Comparison of ENCODE assay signal across 16 cellular contexts in genomic region chr4:153138736-153139135, GRCh38.
A peak's percentile ranks its signal among the peaks of the same experiment; 100 is the strongest.
DNase-seq lines count a peak whose midpoint lies in the region; ATAC-seq, FAIRE-seq and TF ChIP-seq lines count a peak whose summit lies in the region.
"Had no signal": no experiment of that assay in that cellular context is flagged by ENCODE, and none has a peak within 500 bp of the region (broad histone marks: within the 10 kb centered on the region; RNA-seq: fewer than 3 reads in every experiment).

No MANE protein-coding gene starts in this region.

- no peaks in the 10 kb centered on the region for H3K36me3 ChIP-seq in body of pancreas (replicated peaks in 1 of 2; ENCODE audit: insufficient read depth in 1 of 2, low read depth in 2 of 2)
- H3K36me3 ChIP-seq: ascending aorta, MG63 had no signal

- intact Hi-C loops in body of pancreas (cut with DNase I): no loop called here
- intact Hi-C loops in activated CD4-positive, alpha-beta T cell treated with anti-CD3 and anti-CD28 coated beads for 36 hours (cut with DNase I, micrococcal nuclease): no loop called here

- CTCF ChIA-PET in activated CD4-positive, alpha-beta T cell treated with anti-CD3 and anti-CD28 coated beads for 36 hours (lab: Charles Lee): no interaction called here
- CTCF ChIA-PET in GM10248 (lab: Yijun Ruan, JAX): interaction anchor here (6.0 kb wide), 1 partner anchor 11 kb away, joined by 38 read pairs; no protein-coding TSS in a partner anchor

- POLR2A ChIA-PET in activated CD4-positive, alpha-beta T cell treated with anti-CD3 and anti-CD28 coated beads for 36 hours (lab: Charles Lee): no interaction called here
- POLR2A ChIA-PET in GM10248 (lab: Yijun Ruan, JAX): no interaction called here

- H3K4me1 Mint-ChIP-seq in activated CD4-positive, alpha-beta T cell treated with anti-CD3 and anti-CD28 coated beads for 36 hours: peaks cover 18% of the 10 kb centered on the region

- TF ChIP-seq CTCF in body of pancreas (IDR thresholded peaks at IDR 0.05) (no peak), GM10248 (IDR thresholded peaks at IDR 0.05; ENCODE audit: control extremely low read depth, extremely low read depth, low read depth, missing control alignments) (no peak)

- H3K9me3 Mint-ChIP-seq in activated CD4-positive, alpha-beta T cell treated with anti-CD3 and anti-CD28 coated beads for 36 hours (ENCODE audit: low read depth): no peaks in the 10 kb centered on the region
- H3K9me3 Mint-ChIP-seq: CD4-positive, CD25-positive, alpha-beta regulatory T cell; dendritic cell treated with granulocyte-macrophage colony-stimulating factor and Interleukin-4, amounts not matched to agents 40 ng/mL and 50 ng/mL, for 4 days had no signal

- H3K27me3 Mint-ChIP-seq in activated CD4-positive, alpha-beta T cell treated with anti-CD3 and anti-CD28 coated beads for 36 hours: peaks cover 3% of the 10 kb centered on the region

- no peaks in the 10 kb centered on the region for H3K36me3 Mint-ChIP-seq in activated CD4-positive, alpha-beta T cell treated with anti-CD3 and anti-CD28 coated beads for 36 hours (ENCODE audit: low read depth)
- H3K36me3 Mint-ChIP-seq: CD4-positive, CD25-positive, alpha-beta regulatory T cell had no signal

- 54 to 65% methylated on average over 5 of the region's 5 CpGs for whole genome bisulfite sequencing in body of pancreas, 2 donors

- DNase-seq in CMK (ENCODE audit: low read depth) (peak; percentile 27), NOMO-1 (lab: John Stamatoyannopoulos, UW; ENCODE audit: unreplicated experiment in 2 of 2) (peak; percentile 75 to 95), body of pancreas (peak in 1 of 4 donors; percentile 44), nucleus accumbens (lab: John Stamatoyannopoulos, UW) (peak in 36 of 56 donors; percentile 3 to 68 (median 36)), GM12891 (ENCODE audit: insufficient read length, low spot score) (no peak), GM10248 (ENCODE audit: extremely low spot score) (no peak)
- DNase-seq in activated CD4-positive, alpha-beta T cell treated with anti-CD3 and anti-CD28 coated beads for 36 hours: no peak
- DNase-seq in activated effector memory CD4-positive, alpha-beta T cell treated with Interleukin-2 at 50 U/mL for 16 hours: no peak
- DNase-seq: CD4-positive, CD25-positive, alpha-beta regulatory T cell; HCEC 1CT; NCI-H510A treated with DMSO at 0.1 percent for 48 hours had no signal

- H3K27ac ChIP-seq in body of pancreas: no peak overlapping the region
- H3K27ac ChIP-seq: ascending aorta, HL-60 had no signal

- H3K9me3 ChIP-seq in body of pancreas: no peaks in the 10 kb centered on the region
- H3K9me3 ChIP-seq: ascending aorta, MG63 had no signal

- H3K27ac Mint-ChIP-seq in activated CD4-positive, alpha-beta T cell treated with anti-CD3 and anti-CD28 coated beads for 36 hours: no peak overlapping the region
- H3K27ac Mint-ChIP-seq: CD4-positive, CD25-positive, alpha-beta regulatory T cell; dendritic cell treated with granulocyte-macrophage colony-stimulating factor and Interleukin-4, amounts not matched to agents 40 ng/mL and 50 ng/mL, for 4 days had no signal

- H3K4me1 ChIP-seq in body of pancreas: peaks cover 8% of the 10 kb centered on the region
- H3K4me1 ChIP-seq: ascending aorta had no signal

- H3K4me3 ChIP-seq in body of pancreas: no peak overlapping the region
- H3K4me3 ChIP-seq: ascending aorta, MG63 had no signal

- TF ChIP-seq POLR2A in body of pancreas (IDR thresholded peaks at IDR 0.05) (no peak), GM12891 (IDR thresholded peaks at IDR 0.05; ENCODE audit: low read depth, low read length) (no peak)

- peak; percentile 28 for ATAC-seq in body of pancreas
- no peak for ATAC-seq in activated CD4-positive, alpha-beta T cell treated with anti-CD3 and anti-CD28 coated beads for 36 hours
- ATAC-seq: Right ventricle myocardium inferior had no signal

- H3K4me3 Mint-ChIP-seq in activated CD4-positive, alpha-beta T cell treated with anti-CD3 and anti-CD28 coated beads for 36 hours: no peak overlapping the region
- H3K4me3 Mint-ChIP-seq: CD4-positive, CD25-positive, alpha-beta regulatory T cell; dendritic cell treated with granulocyte-macrophage colony-stimulating factor and Interleukin-4, amounts not matched to agents 40 ng/mL and 50 ng/mL, for 4 days had no signal

- FAIRE-seq in GM12891 (lab: Jason Lieb, UNC): no peak

- H3K27me3 ChIP-seq in body of pancreas: no peaks in the 10 kb centered on the region
- H3K27me3 ChIP-seq: ascending aorta, MG63 had no signal

TF ChIP-seq in GM12891, 5 proteins besides CTCF, POLR2A, EP300 and RAD21:
- TF ChIP-seq PAX5 (IDR thresholded peaks at IDR 0.05; ENCODE audit: insufficient read depth, low read length, severe bottlenecking) (no peak), POU2F2 (IDR thresholded peaks at IDR 0.05; ENCODE audit: low read depth, low read length) (no peak)

Comparison
In these comparisons a context has a peak if more than half of its experiments do, and no peak if none do; other contexts are left out.
1. DNase-seq: peak in CMK (single experiment), NOMO-1 (2 of 2) and nucleus accumbens (36 of 56); none in GM12891 (single experiment), activated CD4-positive, alpha-beta T cell treated with anti-CD3 and anti-CD28 coated beads for 36 hours (single experiment), activated effector memory CD4-positive, alpha-beta T cell treated with Interleukin-2 at 50 U/mL for 16 hours (single experiment) and GM10248 (single experiment).